In the genomic region with DNA sequence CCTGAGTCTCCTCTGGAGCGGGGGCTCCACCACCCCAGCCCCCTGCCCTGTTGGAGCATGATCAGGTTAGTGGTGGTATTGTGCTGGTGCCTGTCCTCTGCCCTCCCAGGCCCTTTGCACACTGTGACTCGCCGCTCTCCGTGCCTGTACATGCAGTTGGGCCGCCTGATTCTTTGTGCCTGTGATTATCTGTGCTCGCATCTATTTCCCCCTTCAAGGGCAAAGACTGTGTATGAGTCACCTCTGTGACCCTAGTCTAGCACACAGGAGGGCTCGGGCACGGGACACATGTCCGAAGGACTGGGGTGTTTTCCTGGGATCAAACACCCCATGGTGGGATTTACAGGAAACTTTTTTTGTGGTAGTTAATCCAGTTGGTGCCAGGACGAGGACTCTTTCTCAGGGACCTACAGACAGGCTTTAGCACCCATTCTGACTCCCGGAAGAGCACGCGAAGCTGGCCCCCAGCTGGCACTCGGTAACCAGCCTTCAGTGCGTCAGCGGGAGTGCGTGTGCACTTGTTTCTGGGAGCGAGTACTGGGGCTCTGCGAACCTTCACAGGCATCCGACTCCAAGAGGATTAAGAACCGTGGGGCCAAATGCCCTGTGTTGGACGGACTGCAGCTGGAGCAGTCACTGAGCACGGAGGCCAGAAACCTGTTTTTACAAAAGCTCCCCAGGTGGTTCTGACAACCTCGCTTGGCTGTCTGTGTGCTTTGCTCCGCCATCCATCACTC, we compare ENCODE assay signal across 1 cellular context.
TF ChIP-seq lines count a peak whose summit lies in the region.

No MANE protein-coding gene starts in this region.

TF ChIP-seq in HepG2, 621 proteins besides CTCF, POLR2A, EP300 and RAD21 (continued from another document and continues in another):
- TF ChIP-seq, protein P1, sequence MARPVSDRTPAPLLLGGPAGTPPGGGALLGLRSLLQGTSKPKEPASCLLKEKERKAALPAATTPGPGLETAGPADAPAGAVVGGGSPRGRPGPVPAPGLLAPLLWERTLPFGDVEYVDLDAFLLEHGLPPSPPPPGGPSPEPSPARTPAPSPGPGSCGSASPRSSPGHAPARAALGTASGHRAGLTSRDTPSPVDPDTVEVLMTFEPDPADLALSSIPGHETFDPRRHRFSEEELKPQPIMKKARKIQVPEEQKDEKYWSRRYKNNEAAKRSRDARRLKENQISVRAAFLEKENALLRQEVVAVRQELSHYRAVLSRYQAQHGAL (CRISPR knock-in tag; IDR thresholded peaks at IDR 0.05; ENCODE audit: not compliant biosample characterization): no peak
- no peak for TF ChIP-seq GATAD1 (CRISPR knock-in tag; IDR thresholded peaks at IDR 0.05)
- TF ChIP-seq ZNF616 (CRISPR knock-in tag; IDR thresholded peaks at IDR 0.05; ENCODE audit: low read depth): no peak
- TF ChIP-seq JUND (CRISPR knock-in tag; IDR thresholded peaks at IDR 0.05): peak; percentile 62; the same call in 1 of the 2 replicates
- no peak for TF ChIP-seq HDAC1 (CRISPR knock-in tag; IDR thresholded peaks at IDR 0.05)
- TF ChIP-seq ZZZ3 (CRISPR knock-in tag; IDR thresholded peaks at IDR 0.05; ENCODE audit: borderline replicate concordance): no peak
- TF ChIP-seq ATF7-NPFF (CRISPR knock-in tag; IDR thresholded peaks at IDR 0.05; ENCODE audit: low read depth): no peak
- TF ChIP-seq ZNF7 (CRISPR knock-in tag; IDR thresholded peaks at IDR 0.05): peak; percentile 71
- no peak for TF ChIP-seq ZNF329 (CRISPR knock-in tag; IDR thresholded peaks at IDR 0.05; ENCODE audit: low read depth)
- no peak for TF ChIP-seq SP140L (CRISPR knock-in tag; IDR thresholded peaks at IDR 0.05; ENCODE audit: borderline replicate concordance)
- TF ChIP-seq MZF1 (CRISPR knock-in tag; IDR thresholded peaks at IDR 0.05; ENCODE audit: borderline replicate concordance): no peak
- TF ChIP-seq ZNF660 (CRISPR knock-in tag; IDR thresholded peaks at IDR 0.05; ENCODE audit: borderline replicate concordance, low read depth): no peak
- TF ChIP-seq FOSL1 (CRISPR knock-in tag; IDR thresholded peaks at IDR 0.05; ENCODE audit: borderline replicate concordance): peak; percentile 71; the same call in 1 of the 2 replicates
- TF ChIP-seq, protein P2, sequence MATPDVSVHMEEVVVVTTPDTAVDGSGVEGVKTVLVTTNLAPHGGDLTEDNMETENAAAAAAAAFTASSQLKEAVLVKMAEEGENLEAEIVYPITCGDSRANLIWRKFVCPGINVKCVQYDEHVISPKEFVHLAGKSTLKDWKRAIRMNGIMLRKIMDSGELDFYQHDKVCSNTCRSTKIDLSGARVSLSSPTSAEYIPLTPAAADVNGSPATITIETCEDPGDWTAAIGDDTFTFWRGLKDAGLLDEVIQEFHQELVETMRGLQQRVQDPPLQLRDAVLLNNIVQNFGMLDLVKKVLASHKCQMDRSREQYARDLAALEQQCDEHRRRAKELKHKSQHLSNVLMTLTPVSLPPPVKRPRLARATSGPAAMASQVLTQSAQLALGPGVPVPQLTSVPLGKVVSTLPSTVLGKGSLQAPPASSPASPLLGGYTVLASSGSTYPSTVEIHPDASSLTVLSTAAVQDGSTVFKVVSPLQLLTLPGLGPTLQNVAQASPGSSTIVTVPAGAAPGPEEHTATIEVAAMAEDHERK (CRISPR knock-in tag; IDR thresholded peaks at IDR 0.05; ENCODE audit: low read depth): no peak
- no peak for TF ChIP-seq GZF1 (CRISPR knock-in tag; IDR thresholded peaks at IDR 0.05)
- TF ChIP-seq, protein P3, sequence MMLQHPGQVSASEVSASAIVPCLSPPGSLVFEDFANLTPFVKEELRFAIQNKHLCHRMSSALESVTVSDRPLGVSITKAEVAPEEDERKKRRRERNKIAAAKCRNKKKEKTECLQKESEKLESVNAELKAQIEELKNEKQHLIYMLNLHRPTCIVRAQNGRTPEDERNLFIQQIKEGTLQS (CRISPR knock-in tag; IDR thresholded peaks at IDR 0.05): 0 out of 2 replicates have a peak, but pooled peaks have one; percentile 72
- TF ChIP-seq HOXA5 (CRISPR knock-in tag; IDR thresholded peaks at IDR 0.05): no peak
- no peak for TF ChIP-seq MXD4 (CRISPR knock-in tag; IDR thresholded peaks at IDR 0.05)
- no peak for TF ChIP-seq SRF (IDR thresholded peaks at IDR 0.05; ENCODE audit: low read depth, low read length)
- no peak for TF ChIP-seq PCBP1 (IDR thresholded peaks at IDR 0.05; ENCODE audit: borderline replicate concordance, low read depth, low read length)
- TF ChIP-seq, protein P4, sequence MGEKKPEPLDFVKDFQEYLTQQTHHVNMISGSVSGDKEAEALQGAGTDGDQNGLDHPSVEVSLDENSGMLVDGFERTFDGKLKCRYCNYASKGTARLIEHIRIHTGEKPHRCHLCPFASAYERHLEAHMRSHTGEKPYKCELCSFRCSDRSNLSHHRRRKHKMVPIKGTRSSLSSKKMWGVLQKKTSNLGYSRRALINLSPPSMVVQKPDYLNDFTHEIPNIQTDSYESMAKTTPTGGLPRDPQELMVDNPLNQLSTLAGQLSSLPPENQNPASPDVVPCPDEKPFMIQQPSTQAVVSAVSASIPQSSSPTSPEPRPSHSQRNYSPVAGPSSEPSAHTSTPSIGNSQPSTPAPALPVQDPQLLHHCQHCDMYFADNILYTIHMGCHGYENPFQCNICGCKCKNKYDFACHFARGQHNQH (CRISPR knock-in tag; IDR thresholded peaks at IDR 0.05): peak; percentile 18; the same call in 1 of the 2 replicates
- TF ChIP-seq GATAD2A (CRISPR knock-in tag; IDR thresholded peaks at IDR 0.05): peak; percentile 34; the same call in 1 of the 2 replicates
- no peak; the same call in 1 of the 2 replicates for TF ChIP-seq ZNF768 (CRISPR knock-in tag; IDR thresholded peaks at IDR 0.05)
- TF ChIP-seq NFE2L2 (IDR thresholded peaks at IDR 0.05; ENCODE audit: low read length): no peak
- TF ChIP-seq, protein P5, sequence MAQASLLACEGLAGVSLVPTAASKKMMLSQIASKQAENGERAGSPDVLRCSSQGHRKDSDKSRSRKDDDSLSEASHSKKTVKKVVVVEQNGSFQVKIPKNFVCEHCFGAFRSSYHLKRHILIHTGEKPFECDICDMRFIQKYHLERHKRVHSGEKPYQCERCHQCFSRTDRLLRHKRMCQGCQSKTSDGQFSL (CRISPR knock-in tag; IDR thresholded peaks at IDR 0.05): no peak
- TF ChIP-seq U2AF2 (IDR thresholded peaks at IDR 0.05; ENCODE audit: low read depth, low read length): no peak
- TF ChIP-seq, protein P6, sequence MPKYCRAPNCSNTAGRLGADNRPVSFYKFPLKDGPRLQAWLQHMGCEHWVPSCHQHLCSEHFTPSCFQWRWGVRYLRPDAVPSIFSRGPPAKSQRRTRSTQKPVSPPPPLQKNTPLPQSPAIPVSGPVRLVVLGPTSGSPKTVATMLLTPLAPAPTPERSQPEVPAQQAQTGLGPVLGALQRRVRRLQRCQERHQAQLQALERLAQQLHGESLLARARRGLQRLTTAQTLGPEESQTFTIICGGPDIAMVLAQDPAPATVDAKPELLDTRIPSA (CRISPR knock-in tag; IDR thresholded peaks at IDR 0.05; ENCODE audit: borderline replicate concordance): no peak
- TF ChIP-seq ISL2 (CRISPR knock-in tag; IDR thresholded peaks at IDR 0.05): no peak
- peak; percentile 94 for TF ChIP-seq FOSL2 (CRISPR knock-in tag; IDR thresholded peaks at IDR 0.05)
- TF ChIP-seq NFIC (IDR thresholded peaks at IDR 0.05; ENCODE audit: low read length): no peak
- peak; percentile 10; the same call in 1 of the 2 replicates for TF ChIP-seq SOX5 (CRISPR knock-in tag; IDR thresholded peaks at IDR 0.05; ENCODE audit: borderline replicate concordance)
- TF ChIP-seq, protein P7, sequence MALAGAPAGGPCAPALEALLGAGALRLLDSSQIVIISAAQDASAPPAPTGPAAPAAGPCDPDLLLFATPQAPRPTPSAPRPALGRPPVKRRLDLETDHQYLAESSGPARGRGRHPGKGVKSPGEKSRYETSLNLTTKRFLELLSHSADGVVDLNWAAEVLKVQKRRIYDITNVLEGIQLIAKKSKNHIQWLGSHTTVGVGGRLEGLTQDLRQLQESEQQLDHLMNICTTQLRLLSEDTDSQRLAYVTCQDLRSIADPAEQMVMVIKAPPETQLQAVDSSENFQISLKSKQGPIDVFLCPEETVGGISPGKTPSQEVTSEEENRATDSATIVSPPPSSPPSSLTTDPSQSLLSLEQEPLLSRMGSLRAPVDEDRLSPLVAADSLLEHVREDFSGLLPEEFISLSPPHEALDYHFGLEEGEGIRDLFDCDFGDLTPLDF (CRISPR knock-in tag; IDR thresholded peaks at IDR 0.05): no peak
- TF ChIP-seq KLF16 (CRISPR knock-in tag; IDR thresholded peaks at IDR 0.05): no peak
- peak; percentile 38; the same call in 1 of the 2 replicates for TF ChIP-seq NR2F6 (IDR thresholded peaks at IDR 0.05)
- peak; percentile 58; the same call in 1 of the 2 replicates for TF ChIP-seq NR2F6 (CRISPR knock-in tag; IDR thresholded peaks at IDR 0.05)
- TF ChIP-seq HDAC2 (CRISPR knock-in tag; IDR thresholded peaks at IDR 0.05): 0 out of 2 replicates have a peak, but pooled peaks have one; percentile 23
- TF ChIP-seq, protein P8, sequence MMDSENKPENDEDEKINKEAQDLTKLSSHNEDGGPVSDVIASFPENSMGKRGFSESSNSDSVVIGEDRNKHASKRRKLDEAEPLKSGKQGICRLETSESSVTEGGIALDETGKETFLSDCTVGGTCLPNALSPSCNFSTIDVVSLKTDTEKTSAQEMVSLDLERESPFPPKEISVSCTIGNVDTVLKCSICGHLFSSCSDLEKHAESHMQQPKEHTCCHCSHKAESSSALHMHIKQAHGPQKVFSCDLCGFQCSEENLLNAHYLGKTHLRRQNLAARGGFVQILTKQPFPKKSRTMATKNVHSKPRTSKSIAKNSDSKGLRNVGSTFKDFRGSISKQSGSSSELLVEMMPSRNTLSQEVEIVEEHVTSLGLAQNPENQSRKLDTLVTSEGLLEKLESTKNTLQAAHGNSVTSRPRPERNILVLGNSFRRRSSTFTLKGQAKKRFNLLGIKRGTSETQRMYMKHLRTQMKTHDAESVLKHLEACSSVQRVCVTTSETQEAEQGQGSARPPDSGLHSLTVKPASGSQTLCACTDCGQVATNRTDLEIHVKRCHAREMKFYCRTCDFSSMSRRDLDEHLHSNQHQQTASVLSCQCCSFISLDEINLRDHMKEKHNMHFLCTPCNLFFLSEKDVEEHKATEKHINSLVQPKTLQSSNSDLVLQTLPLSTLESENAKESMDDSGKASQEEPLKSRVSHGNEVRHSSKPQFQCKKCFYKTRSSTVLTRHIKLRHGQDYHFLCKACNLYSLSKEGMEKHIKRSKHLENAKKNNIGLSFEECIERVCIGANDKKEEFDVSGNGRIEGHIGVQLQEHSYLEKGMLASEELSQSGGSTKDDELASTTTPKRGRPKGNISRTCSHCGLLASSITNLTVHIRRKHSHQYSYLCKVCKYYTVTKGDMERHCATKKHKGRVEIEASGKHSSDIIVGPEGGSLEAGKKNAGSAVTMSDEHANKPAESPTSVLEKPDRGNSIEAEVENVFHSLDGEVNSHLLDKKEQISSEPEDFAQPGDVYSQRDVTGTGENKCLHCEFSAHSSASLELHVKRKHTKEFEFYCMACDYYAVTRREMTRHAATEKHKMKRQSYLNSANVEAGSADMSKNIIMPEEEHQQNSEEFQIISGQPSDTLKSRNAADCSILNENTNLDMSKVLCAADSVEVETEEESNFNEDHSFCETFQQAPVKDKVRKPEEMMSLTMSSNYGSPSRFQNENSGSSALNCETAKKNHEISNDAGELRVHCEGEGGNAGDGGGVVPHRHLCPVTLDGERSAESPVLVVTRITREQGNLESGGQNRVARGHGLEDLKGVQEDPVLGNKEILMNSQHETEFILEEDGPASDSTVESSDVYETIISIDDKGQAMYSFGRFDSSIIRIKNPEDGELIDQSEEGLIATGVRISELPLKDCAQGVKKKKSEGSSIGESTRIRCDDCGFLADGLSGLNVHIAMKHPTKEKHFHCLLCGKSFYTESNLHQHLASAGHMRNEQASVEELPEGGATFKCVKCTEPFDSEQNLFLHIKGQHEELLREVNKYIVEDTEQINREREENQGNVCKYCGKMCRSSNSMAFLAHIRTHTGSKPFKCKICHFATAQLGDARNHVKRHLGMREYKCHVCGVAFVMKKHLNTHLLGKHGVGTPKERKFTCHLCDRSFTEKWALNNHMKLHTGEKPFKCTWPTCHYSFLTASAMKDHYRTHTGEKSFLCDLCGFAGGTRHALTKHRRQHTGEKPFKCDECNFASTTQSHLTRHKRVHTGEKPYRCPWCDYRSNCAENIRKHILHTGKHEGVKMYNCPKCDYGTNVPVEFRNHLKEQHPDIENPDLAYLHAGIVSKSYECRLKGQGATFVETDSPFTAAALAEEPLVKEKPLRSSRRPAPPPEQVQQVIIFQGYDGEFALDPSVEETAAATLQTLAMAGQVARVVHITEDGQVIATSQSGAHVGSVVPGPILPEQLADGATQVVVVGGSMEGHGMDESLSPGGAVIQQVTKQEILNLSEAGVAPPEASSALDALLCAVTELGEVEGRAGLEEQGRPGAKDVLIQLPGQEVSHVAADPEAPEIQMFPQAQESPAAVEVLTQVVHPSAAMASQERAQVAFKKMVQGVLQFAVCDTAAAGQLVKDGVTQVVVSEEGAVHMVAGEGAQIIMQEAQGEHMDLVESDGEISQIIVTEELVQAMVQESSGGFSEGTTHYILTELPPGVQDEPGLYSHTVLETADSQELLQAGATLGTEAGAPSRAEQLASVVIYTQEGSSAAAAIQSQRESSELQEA (CRISPR knock-in tag; IDR thresholded peaks at IDR 0.05; ENCODE audit: not compliant biosample characterization): no peak
- TF ChIP-seq NRL (CRISPR knock-in tag; IDR thresholded peaks at IDR 0.05; ENCODE audit: borderline replicate concordance): 0 out of 2 replicates have a peak, but pooled peaks have one; percentile 24
- no peak for TF ChIP-seq ZMAT3 (CRISPR knock-in tag; conservative IDR thresholded peaks at IDR 0.05)
- TF ChIP-seq ZFP36L1 (CRISPR knock-in tag; IDR thresholded peaks at IDR 0.05): no peak
